ENCODE assay signal across 15 cellular contexts in genomic region chr16:6018848-6019489, GRCh38.
DNase-seq lines count a peak whose midpoint lies in the region; ATAC-seq, FAIRE-seq and TF ChIP-seq lines count a peak whose summit lies in the region.
"Had no signal": no experiment of that assay in that cellular context is flagged by ENCODE, and none has a peak within 500 bp of the region (broad histone marks: within the 10 kb centered on the region; RNA-seq: fewer than 3 reads in every experiment).

No MANE protein-coding gene starts in this region.

- H3K9me3 Mint-ChIP-seq in endothelial cell (ENCODE audit: unreplicated experiment) (no peaks in the 10 kb centered on the region), nephron progenitor cell (no peaks in the 10 kb centered on the region)

- H3K4me3 Mint-ChIP-seq in endothelial cell (ENCODE audit: unreplicated experiment) (peak overlapping the region; percentile 79), nephron progenitor cell (peak overlapping the region; percentile 88)
- H3K4me3 Mint-ChIP-seq: stimulated activated memory B cell treated with anti-CD40 and anti-IgM and Interleukin-4, amounts not matched to agents 10 μg/mL and 1 μg/mL and 100 μg/mL, for 72 hours had no signal

- H3K36me3 ChIP-seq in breast epithelium: no peaks in the 10 kb centered on the region
- H3K36me3 ChIP-seq: upper lobe of left lung had no signal

- no peaks in the 10 kb centered on the region for H3K36me3 Mint-ChIP-seq in endothelial cell (ENCODE audit: low read depth, unreplicated experiment)
- H3K36me3 Mint-ChIP-seq in nephron progenitor cell (ENCODE audit: low read depth): no peaks in the 10 kb centered on the region
- H3K36me3 Mint-ChIP-seq: stimulated activated memory B cell treated with anti-CD40 and anti-IgM and Interleukin-4, amounts not matched to agents 10 μg/mL and 1 μg/mL and 100 μg/mL, for 72 hours had no signal

- ATAC-seq in GM19467 (IDR thresholded peaks at IDR 0.05; ENCODE audit: unreplicated experiment) (no peak), GM18858 (IDR thresholded peaks at IDR 0.05; ENCODE audit: unreplicated experiment) (no peak)
- ATAC-seq: stimulated activated memory B cell treated with anti-CD40 and anti-IgM and Interleukin-4, amounts not matched to agents 10 μg/mL and 1 μg/mL and 100 μg/mL, for 72 hours had no signal

- peaks cover 0 to 58% of the 10 kb centered on the region in 2 donors for H3K27me3 ChIP-seq in breast epithelium

- peaks cover 6% of the 10 kb centered on the region for H3K27me3 Mint-ChIP-seq in endothelial cell (ENCODE audit: unreplicated experiment)
- peaks cover 85% of the 10 kb centered on the region for H3K27me3 Mint-ChIP-seq in nephron progenitor cell (ENCODE audit: low read depth, poor library complexity)

- peaks cover 0 to 11% of the 10 kb centered on the region in 2 donors for H3K9me3 ChIP-seq in breast epithelium
- H3K9me3 ChIP-seq: upper lobe of left lung had no signal

- DNase-seq in ELF-1 (ENCODE audit: low read depth, low spot score): peak; percentile 31
- DNase-seq in NCI-H748 treated with DMSO at 0.1 percent for 48 hours (lab: John Stamatoyannopoulos, UW): peak; percentile 29
- DNase-seq in endothelial cell (ENCODE audit: low spot score): peak; percentile 44
- DNase-seq in nephron progenitor cell: peak; percentile 61
- no peak for DNase-seq in breast epithelium (ENCODE audit: low spot score in 2 of 2)
- DNase-seq in GM12891 (ENCODE audit: insufficient read length, low spot score): no peak
- DNase-seq: activated CD4-positive, alpha-beta T cell treated with anti-CD3 and anti-CD28 coated beads, Interleukin-2, amount 50 U/mL, for 4 hours; GOT3; IMR-90; NCI-H2171 had no signal

- intact Hi-C loops in breast epithelium (cut with DNase I; ENCODE audit: low total_unique reads): no loop called here

- no peak for TF ChIP-seq CTCF in endothelial cell (IDR thresholded peaks at IDR 0.05; ENCODE audit: unreplicated experiment)
- TF ChIP-seq CTCF in nephron progenitor cell (IDR thresholded peaks at IDR 0.05): no peak
- TF ChIP-seq CTCF in breast epithelium (IDR thresholded peaks at IDR 0.05): no peak

- no peaks in the 10 kb centered on the region for H3K4me1 Mint-ChIP-seq in endothelial cell (ENCODE audit: unreplicated experiment)
- peaks cover 27% of the 10 kb centered on the region for H3K4me1 Mint-ChIP-seq in nephron progenitor cell
- H3K4me1 Mint-ChIP-seq: stimulated activated memory B cell treated with anti-CD40 and anti-IgM and Interleukin-4, amounts not matched to agents 10 μg/mL and 1 μg/mL and 100 μg/mL, for 72 hours had no signal

- H3K27ac Mint-ChIP-seq in endothelial cell (ENCODE audit: unreplicated experiment) (no peak overlapping the region), nephron progenitor cell (no peak overlapping the region)
- H3K27ac Mint-ChIP-seq: stimulated activated memory B cell treated with anti-CD40 and anti-IgM and Interleukin-4, amounts not matched to agents 10 μg/mL and 1 μg/mL and 100 μg/mL, for 72 hours had no signal

- TF ChIP-seq POLR2A in breast epithelium (IDR thresholded peaks at IDR 0.05) (no peak), GM12891 (IDR thresholded peaks at IDR 0.05; ENCODE audit: low read depth, low read length) (no peak)

- FAIRE-seq in GM12891 (lab: Jason Lieb, UNC): no peak
- FAIRE-seq: D721Med had no signal

- no peaks in the 10 kb centered on the region for H3K4me1 ChIP-seq in breast epithelium

- H3K27ac ChIP-seq in breast epithelium: no peak overlapping the region
- H3K27ac ChIP-seq: upper lobe of left lung had no signal

- no peak overlapping the region for H3K4me3 ChIP-seq in breast epithelium
- H3K4me3 ChIP-seq: upper lobe of left lung had no signal

TF ChIP-seq in GM12891, 5 proteins besides CTCF, POLR2A, EP300 and RAD21:
- TF ChIP-seq SPI1 (IDR thresholded peaks at IDR 0.05; ENCODE audit: low read depth, low read length) (no peak), POLR2AphosphoS5 (IDR thresholded peaks at IDR 0.05; ENCODE audit: low read depth, low read length) (no peak), TAF1 (IDR thresholded peaks at IDR 0.05; ENCODE audit: low read depth, low read length) (no peak), POU2F2 (IDR thresholded peaks at IDR 0.05; ENCODE audit: low read depth, low read length) (no peak), PAX5 (IDR thresholded peaks at IDR 0.05; ENCODE audit: insufficient read depth, low read length, severe bottlenecking) (no peak)

Comparison
In these comparisons a context has a peak if more than half of its experiments do, and no peak if none do; other contexts are left out.
1. DNase-seq: peak in ELF-1 (single experiment), NCI-H748 treated with DMSO at 0.1 percent for 48 hours (single experiment), endothelial cell (single experiment) and nephron progenitor cell (single experiment); none in breast epithelium (0 of 2) and GM12891 (single experiment).